ENCODE assay signal across 2 cellular contexts in genomic region chr11:763549-764321, GRCh38.
TF ChIP-seq lines count a peak whose summit lies in the region.

No MANE protein-coding gene starts in this region.

TF ChIP-seq in A549, 52 proteins besides CTCF, POLR2A, EP300 and RAD21:
- TF ChIP-seq TFCP2L1 (CRISPR knock-in tag; IDR thresholded peaks at IDR 0.05) = no peak
- peak in 1 of 2 experiments; percentile 15; a peak in 2 of 5 replicates for TF ChIP-seq JUN (IDR thresholded peaks at IDR 0.05)
- no peak for TF ChIP-seq CHD2 (IDR thresholded peaks at IDR 0.05; ENCODE audit: low read length, partially characterized antibody)
TF ChIP-seq in A549: peak in this region for 1.

TF ChIP-seq in K562, 482 proteins besides CTCF, POLR2A, EP300 and RAD21 (continues in another document):
- no peak for TF ChIP-seq HNRNPL (IDR thresholded peaks at IDR 0.05; ENCODE audit: low read depth, low read length)
- TF ChIP-seq HMGN3 (IDR thresholded peaks at IDR 0.05; ENCODE audit: borderline replicate concordance, extremely low read depth, insufficient read length, low read depth, low read length) = peak; percentile 33
- TF ChIP-seq HMGXB4 (CRISPR knock-in tag; IDR thresholded peaks at IDR 0.05) = no peak
- TF ChIP-seq ZNF12 (CRISPR knock-in tag; IDR thresholded peaks at IDR 0.05) = no peak
- TF ChIP-seq, protein P1, sequence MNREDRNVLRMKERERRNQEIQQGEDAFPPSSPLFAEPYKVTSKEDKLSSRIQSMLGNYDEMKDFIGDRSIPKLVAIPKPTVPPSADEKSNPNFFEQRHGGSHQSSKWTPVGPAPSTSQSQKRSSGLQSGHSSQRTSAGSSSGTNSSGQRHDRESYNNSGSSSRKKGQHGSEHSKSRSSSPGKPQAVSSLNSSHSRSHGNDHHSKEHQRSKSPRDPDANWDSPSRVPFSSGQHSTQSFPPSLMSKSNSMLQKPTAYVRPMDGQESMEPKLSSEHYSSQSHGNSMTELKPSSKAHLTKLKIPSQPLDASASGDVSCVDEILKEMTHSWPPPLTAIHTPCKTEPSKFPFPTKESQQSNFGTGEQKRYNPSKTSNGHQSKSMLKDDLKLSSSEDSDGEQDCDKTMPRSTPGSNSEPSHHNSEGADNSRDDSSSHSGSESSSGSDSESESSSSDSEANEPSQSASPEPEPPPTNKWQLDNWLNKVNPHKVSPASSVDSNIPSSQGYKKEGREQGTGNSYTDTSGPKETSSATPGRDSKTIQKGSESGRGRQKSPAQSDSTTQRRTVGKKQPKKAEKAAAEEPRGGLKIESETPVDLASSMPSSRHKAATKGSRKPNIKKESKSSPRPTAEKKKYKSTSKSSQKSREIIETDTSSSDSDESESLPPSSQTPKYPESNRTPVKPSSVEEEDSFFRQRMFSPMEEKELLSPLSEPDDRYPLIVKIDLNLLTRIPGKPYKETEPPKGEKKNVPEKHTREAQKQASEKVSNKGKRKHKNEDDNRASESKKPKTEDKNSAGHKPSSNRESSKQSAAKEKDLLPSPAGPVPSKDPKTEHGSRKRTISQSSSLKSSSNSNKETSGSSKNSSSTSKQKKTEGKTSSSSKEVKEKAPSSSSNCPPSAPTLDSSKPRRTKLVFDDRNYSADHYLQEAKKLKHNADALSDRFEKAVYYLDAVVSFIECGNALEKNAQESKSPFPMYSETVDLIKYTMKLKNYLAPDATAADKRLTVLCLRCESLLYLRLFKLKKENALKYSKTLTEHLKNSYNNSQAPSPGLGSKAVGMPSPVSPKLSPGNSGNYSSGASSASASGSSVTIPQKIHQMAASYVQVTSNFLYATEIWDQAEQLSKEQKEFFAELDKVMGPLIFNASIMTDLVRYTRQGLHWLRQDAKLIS (CRISPR knock-in tag; IDR thresholded peaks at IDR 0.05) = no peak
- peak; percentile 71 for TF ChIP-seq RBM22 (IDR thresholded peaks at IDR 0.05; ENCODE audit: low read depth, low read length, poor library complexity, severe bottlenecking)
- TF ChIP-seq SNRNP70 (optimal IDR thresholded peaks at IDR 0.05; ENCODE audit: low read depth, low read length) = peak; percentile 36
- peak; percentile 45 for TF ChIP-seq FIP1L1 (IDR thresholded peaks at IDR 0.05; ENCODE audit: low read depth, low read length, poor library complexity, severe bottlenecking)
- peak; percentile 29; the same call in 1 of the 2 replicates for TF ChIP-seq MYNN (IDR thresholded peaks at IDR 0.05)
- TF ChIP-seq MYNN (CRISPR knock-in tag; IDR thresholded peaks at IDR 0.05) = no peak
- TF ChIP-seq EGR1 (conservative IDR thresholded peaks at IDR 0.05) = no peak
- TF ChIP-seq, protein P2, sequence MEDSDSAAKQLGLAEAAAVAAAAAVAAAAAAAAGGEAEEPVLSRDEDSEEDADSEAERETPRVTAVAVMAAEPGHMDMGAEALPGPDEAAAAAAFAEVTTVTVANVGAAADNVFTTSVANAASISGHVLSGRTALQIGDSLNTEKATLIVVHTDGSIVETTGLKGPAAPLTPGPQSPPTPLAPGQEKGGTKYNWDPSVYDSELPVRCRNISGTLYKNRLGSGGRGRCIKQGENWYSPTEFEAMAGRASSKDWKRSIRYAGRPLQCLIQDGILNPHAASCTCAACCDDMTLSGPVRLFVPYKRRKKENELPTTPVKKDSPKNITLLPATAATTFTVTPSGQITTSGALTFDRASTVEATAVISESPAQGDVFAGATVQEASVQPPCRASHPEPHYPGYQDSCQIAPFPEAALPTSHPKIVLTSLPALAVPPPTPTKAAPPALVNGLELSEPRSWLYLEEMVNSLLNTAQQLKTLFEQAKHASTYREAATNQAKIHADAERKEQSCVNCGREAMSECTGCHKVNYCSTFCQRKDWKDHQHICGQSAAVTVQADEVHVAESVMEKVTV (CRISPR knock-in tag; IDR thresholded peaks at IDR 0.05) = no peak
- TF ChIP-seq SUPT5H (IDR thresholded peaks at IDR 0.05) = peak; percentile 75
- TF ChIP-seq ZNF717 (CRISPR knock-in tag; IDR thresholded peaks at IDR 0.05) = 0 out of 2 replicates have a peak, but pooled peaks have one; percentile 37
- TF ChIP-seq ARID3B (CRISPR knock-in tag; IDR thresholded peaks at IDR 0.05; ENCODE audit: borderline replicate concordance) = no peak
- peak; percentile 22 for TF ChIP-seq E2F8 (IDR thresholded peaks at IDR 0.05; ENCODE audit: low read depth, partially characterized antibody)
- TF ChIP-seq TFAP4 (CRISPR knock-in tag; IDR thresholded peaks at IDR 0.05; ENCODE audit: borderline replicate concordance) = 0 out of 2 replicates have a peak, but pooled peaks have one; percentile 20
- no peak for TF ChIP-seq ZNF584 (CRISPR knock-in tag; IDR thresholded peaks at IDR 0.05; ENCODE audit: low read depth)
- no peak for TF ChIP-seq ZC3H4 (CRISPR knock-in tag; IDR thresholded peaks at IDR 0.05; ENCODE audit: borderline replicate concordance)
- 0 out of 4 replicates have a peak, but pooled peaks of 1 of the 2 experiments have one; percentile 2 for TF ChIP-seq ZMIZ1 (IDR thresholded peaks at IDR 0.05; ENCODE audit: low read depth in 2 of 2, low read length in 2 of 2)
- TF ChIP-seq BDP1 (IDR thresholded peaks at IDR 0.05; ENCODE audit: insufficient read depth, insufficient read length) = no peak
- TF ChIP-seq POLR2AphosphoS2 (IDR thresholded peaks at IDR 0.05; ENCODE audit: low read length) = peak; percentile 47; the same call in 1 of the 2 replicates
- TF ChIP-seq ZNF24 (IDR thresholded peaks at IDR 0.05) = no peak
- no peak for TF ChIP-seq PHF8 (IDR thresholded peaks at IDR 0.05; ENCODE audit: borderline replicate concordance, low read length)
- no peak for TF ChIP-seq HDAC8 (tag; IDR thresholded peaks at IDR 0.05)
- TF ChIP-seq ARID1B (IDR thresholded peaks at IDR 0.05) = no peak
- no peak for TF ChIP-seq RNF2 (IDR thresholded peaks at IDR 0.05)
- TF ChIP-seq CBX1 (IDR thresholded peaks at IDR 0.05; ENCODE audit: low read depth) = peak; percentile 38
- TF ChIP-seq RBFOX2 (IDR thresholded peaks at IDR 0.05; ENCODE audit: low read depth, low read length) = peak; percentile 40
- TF ChIP-seq CHAMP1 (IDR thresholded peaks at IDR 0.05) = no peak
- TF ChIP-seq, protein P3, sequence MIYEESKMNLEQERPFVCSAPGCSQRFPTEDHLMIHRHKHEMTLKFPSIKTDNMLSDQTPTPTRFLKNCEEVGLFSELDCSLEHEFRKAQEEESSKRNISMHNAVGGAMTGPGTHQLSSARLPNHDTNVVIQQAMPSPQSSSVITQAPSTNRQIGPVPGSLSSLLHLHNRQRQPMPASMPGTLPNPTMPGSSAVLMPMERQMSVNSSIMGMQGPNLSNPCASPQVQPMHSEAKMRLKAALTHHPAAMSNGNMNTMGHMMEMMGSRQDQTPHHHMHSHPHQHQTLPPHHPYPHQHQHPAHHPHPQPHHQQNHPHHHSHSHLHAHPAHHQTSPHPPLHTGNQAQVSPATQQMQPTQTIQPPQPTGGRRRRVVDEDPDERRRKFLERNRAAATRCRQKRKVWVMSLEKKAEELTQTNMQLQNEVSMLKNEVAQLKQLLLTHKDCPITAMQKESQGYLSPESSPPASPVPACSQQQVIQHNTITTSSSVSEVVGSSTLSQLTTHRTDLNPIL (CRISPR knock-in tag; IDR thresholded peaks at IDR 0.05) = no peak
- TF ChIP-seq POLR2G (IDR thresholded peaks at IDR 0.05; ENCODE audit: low read depth, low read length) = peak; percentile 80
- TF ChIP-seq, protein P4, sequence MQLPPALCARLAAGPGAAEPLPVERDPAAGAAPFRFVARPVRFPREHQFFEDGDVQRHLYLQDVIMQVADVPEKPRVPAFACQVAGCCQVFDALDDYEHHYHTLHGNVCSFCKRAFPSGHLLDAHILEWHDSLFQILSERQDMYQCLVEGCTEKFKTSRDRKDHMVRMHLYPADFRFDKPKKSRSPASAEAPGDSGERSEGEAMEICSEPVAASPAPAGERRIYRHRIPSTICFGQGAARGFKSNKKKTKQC (CRISPR knock-in tag; IDR thresholded peaks at IDR 0.05) = 0 out of 2 replicates have a peak, but pooled peaks have one; percentile 16
- TF ChIP-seq GABPB1 (CRISPR knock-in tag; IDR thresholded peaks at IDR 0.05) = 0 out of 2 replicates have a peak, but pooled peaks have one; percentile 30
